In the genomic region with DNA sequence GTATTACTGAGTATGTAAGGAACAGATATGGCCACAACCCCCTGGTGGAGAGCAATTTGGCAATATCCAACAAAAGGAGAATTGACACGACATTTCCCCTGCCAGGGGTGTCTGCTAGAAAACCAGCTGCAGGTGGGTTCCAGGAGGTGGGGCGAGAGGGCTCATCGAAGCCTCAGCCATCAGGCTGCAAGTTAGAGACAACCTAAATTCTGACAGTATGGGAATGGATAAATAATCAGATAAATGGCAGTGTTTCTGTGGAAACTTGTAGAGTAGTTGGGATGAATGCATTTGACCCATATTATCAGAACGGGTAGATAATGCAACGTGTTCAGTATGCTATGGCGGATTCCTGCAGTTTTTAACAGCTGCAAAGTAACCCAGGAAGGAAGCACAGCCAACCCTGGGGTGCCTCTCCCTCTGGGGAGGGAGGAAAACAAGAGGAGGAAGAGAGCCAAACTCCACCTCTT, we compare ENCODE assay signal across 15 cellular contexts. TPM values are rescaled to one million over a fixed set of nuclear protein-coding genes. Genes with fewer than 3 reads are reported as not detected.
DNase-seq lines count a peak whose midpoint lies in the region; ATAC-seq, FAIRE-seq and TF ChIP-seq lines count a peak whose summit lies in the region.
"Had no signal": no experiment of that assay in that cellular context is flagged by ENCODE, and none has a peak within 500 bp of the region (broad histone marks: within the 10 kb centered on the region; RNA-seq: fewer than 3 reads in every experiment).

No MANE protein-coding gene starts in this region.

- peak; percentile 42 for ATAC-seq in T-helper 17 cell
- ATAC-seq: naive thymus-derived CD8-positive, alpha-beta T cell; stimulated activated naive CD8-positive, alpha-beta T cell treated with anti-CD3 and anti-CD28 coated beads, Interleukin-15, Interleukin-2, amounts not matched to agents 100 U/mL and 50 U/mL, for 24 hours had no signal

- H3K4me1 ChIP-seq in effector memory CD4-positive, alpha-beta T cell (ENCODE audit: control insufficient read depth, insufficient read depth, low read length, poor library complexity, severe bottlenecking): peaks cover 21% of the 10 kb centered on the region
- peaks cover 6 to 7% of the 10 kb centered on the region in 2 donors for H3K4me1 ChIP-seq in kidney (ENCODE audit: control insufficient read depth in 1 of 2, insufficient read depth in 1 of 2, low read depth in 1 of 2, low read length in 2 of 2)
- H3K4me1 ChIP-seq: SJCRH30 had no signal

- no peaks in the 10 kb centered on the region for H3K9me3 ChIP-seq in T-helper 17 cell (ENCODE audit: control insufficient read depth, low read length, poor library complexity, severe bottlenecking)
- no peaks in the 10 kb centered on the region for H3K9me3 ChIP-seq in effector memory CD4-positive, alpha-beta T cell (ENCODE audit: control insufficient read depth, low read length)
- no peaks in the 10 kb centered on the region for H3K9me3 ChIP-seq in kidney (ENCODE audit: control insufficient read depth in 1 of 2, low read length in 2 of 2)
- H3K9me3 ChIP-seq: SJCRH30 had no signal

- no peak overlapping the region for H3K4me3 ChIP-seq in effector memory CD4-positive, alpha-beta T cell (ENCODE audit: insufficient read depth, low read depth, low read length, poor library complexity, severe bottlenecking)
- no peak overlapping the region for H3K4me3 ChIP-seq in kidney (ENCODE audit: low read length in 2 of 2)
- H3K4me3 ChIP-seq: SJCRH30 had no signal

- H3K27ac Mint-ChIP-seq in CD14-positive monocyte (peak overlapping the region in 6 of 7 donors; percentile 20 to 80 (median 64)), T-helper 17 cell (peak overlapping the region; percentile 97)

- H3K36me3 Mint-ChIP-seq in CD14-positive monocyte (peaks cover 0 to 1% of the 10 kb centered on the region in 2 donors), T-helper 17 cell (ENCODE audit: low read depth) (peaks cover 4% of the 10 kb centered on the region)
- H3K36me3 Mint-ChIP-seq: naive thymus-derived CD8-positive, alpha-beta T cell had no signal

- peaks cover 67% of the 10 kb centered on the region for H3K4me1 Mint-ChIP-seq in CD14-positive monocyte
- H3K4me1 Mint-ChIP-seq in T-helper 17 cell: peaks cover 65% of the 10 kb centered on the region

- H3K4me3 Mint-ChIP-seq in CD14-positive monocyte (peak overlapping the region in 1 of 2 donors; percentile 30), T-helper 17 cell (peak overlapping the region; percentile 87)

- CTCF ChIA-PET in HEK293T (lab: Yijun Ruan, JAX): no interaction called here

- H3K27ac ChIP-seq in effector memory CD4-positive, alpha-beta T cell (ENCODE audit: insufficient read depth, low read length, poor library complexity, severe bottlenecking): peak overlapping the region; percentile 39
- H3K27ac ChIP-seq in kidney (ENCODE audit: low read depth in 2 of 2, low read length in 2 of 2): no peak overlapping the region
- H3K27ac ChIP-seq: SJCRH30 had no signal

- peak; percentile 12 to 14 for DNase-seq in AML-193 (lab: John Stamatoyannopoulos, UW)
- DNase-seq in CD14-positive monocyte (ENCODE audit: low spot score): no peak
- no peak for DNase-seq in T-helper 17 cell
- no peak for DNase-seq in effector memory CD4-positive, alpha-beta T cell
- no peak for DNase-seq in HEK293T (ENCODE audit: extremely low spot score)
- DNase-seq in urothelium cell line (ENCODE audit: low spot score): no peak
- no peak for DNase-seq in kidney
- DNase-seq: erythroblast; naive thymus-derived CD8-positive, alpha-beta T cell; NCI-H1436; NCI-H526 treated with DMSO at 0.1 percent for 48 hours; stimulated activated CD4-positive, alpha-beta T cell treated with anti-CD3 and anti-CD28 coated beads, Interleukin-4, amount 100 ng/mL, for 24 hours; stimulated activated naive CD8-positive, alpha-beta T cell treated with anti-CD3 and anti-CD28 coated beads, Interleukin-15, Interleukin-2, amounts not matched to agents 100 U/mL and 50 U/mL, for 24 hours had no signal

- H3K27me3 Mint-ChIP-seq in CD14-positive monocyte (ENCODE audit: low read depth in 3 of 3) (no peaks in the 10 kb centered on the region), T-helper 17 cell (no peaks in the 10 kb centered on the region)

- no peak overlapping the region for H3K9ac ChIP-seq in kidney (ENCODE audit: low read length in 2 of 2)

- H3K9me3 Mint-ChIP-seq in CD14-positive monocyte: peaks cover 0 to 5% (median 3%) of the 10 kb centered on the region in 7 donors
- H3K9me3 Mint-ChIP-seq: naive thymus-derived CD8-positive, alpha-beta T cell had no signal

- POLR2A ChIA-PET in HEK293T (lab: Yijun Ruan, JAX): no interaction called here

- no peaks in the 10 kb centered on the region for H3K27me3 ChIP-seq in effector memory CD4-positive, alpha-beta T cell (replicated peaks; ENCODE audit: control insufficient read depth, insufficient read depth, low read length, poor library complexity, severe bottlenecking)
- H3K27me3 ChIP-seq: SJCRH30 had no signal

- no peaks in the 10 kb centered on the region for H3K36me3 ChIP-seq in effector memory CD4-positive, alpha-beta T cell (ENCODE audit: control insufficient read depth, insufficient read depth, low read length)
- H3K36me3 ChIP-seq in kidney (ENCODE audit: control insufficient read depth in 1 of 2, insufficient read depth in 2 of 2, low read length in 2 of 2): no peaks in the 10 kb centered on the region
- H3K36me3 ChIP-seq: SJCRH30 had no signal

- intact Hi-C loops in CD14-positive monocyte (cut with micrococcal nuclease) (loop anchor here in 1 of 2 donors (5.0 kb wide), 1 partner anchor 128 kb away; no protein-coding TSS in a partner anchor), kidney (cut with DNase I) (no loop called here)

- no peak for FAIRE-seq in urothelium cell line (lab: Jason Lieb, UNC)
- no peak for FAIRE-seq in kidney (lab: Jason Lieb, UNC)

- TF ChIP-seq CTCF in CD14-positive monocyte (IDR thresholded peaks at IDR 0.05) (no peak), kidney (IDR thresholded peaks at IDR 0.05; ENCODE audit: borderline replicate concordance, extremely low read depth, insufficient read depth) (no peak)

TF ChIP-seq in HEK293T, 16 proteins besides CTCF, POLR2A, EP300 and RAD21:
- no peak for TF ChIP-seq ARNT (IDR thresholded peaks at IDR 0.05)
- TF ChIP-seq TARDBP (IDR thresholded peaks at IDR 0.05): no peak

RNA-seq across cellular contexts. Expression of a gene that starts 3.5 kb away (rescaled TPM):
- 1 to 10 TPM; 6.7 to 6.9 TPM for polyA plus RNA-seq in CD14-positive monocyte
- 10 to 100 TPM; 11.3 to 39.6 TPM for total RNA-seq in T-helper 17 cell
- total RNA-seq in kidney: 16.8 TPM
- 3.2 TPM for polyA plus RNA-seq in kidney (ENCODE audit: insufficient read depth, low read depth, low replicate concordance)

RNA-seq across cellular contexts. Expression of a gene that starts 50.9 kb away (rescaled TPM):
- polyA plus RNA-seq in CD14-positive monocyte (not detected), kidney (ENCODE audit: insufficient read depth, low read depth, low replicate concordance) (not detected)
- total RNA-seq in T-helper 17 cell (not detected), kidney (not detected)
- total RNA-seq: cerebellum; naive thymus-derived CD8-positive, alpha-beta T cell; SJCRH30 had no signal
- polyA plus RNA-seq: naive thymus-derived CD8-positive, alpha-beta T cell had no signal

Comparison
In these comparisons a context has a peak if more than half of its experiments do, and no peak if none do; other contexts are left out.
1. DNase-seq: peak in AML-193 (2 of 2); none in CD14-positive monocyte (single experiment), T-helper 17 cell (0 of 3), effector memory CD4-positive, alpha-beta T cell (0 of 3), HEK293T (single experiment), urothelium cell line (single experiment) and kidney (single experiment).